Comparison of ENCODE assay signal across 12 cellular contexts in genomic region chr2:236776695-236777251, GRCh38.
DNase-seq lines count a peak whose midpoint lies in the region; ATAC-seq, FAIRE-seq and TF ChIP-seq lines count a peak whose summit lies in the region.
"Had no signal": no experiment of that assay in that cellular context is flagged by ENCODE, and none has a peak within 500 bp of the region (broad histone marks: within the 10 kb centered on the region; RNA-seq: fewer than 3 reads in every experiment).

No MANE protein-coding gene starts in this region.

- ATAC-seq in Right ventricle myocardium superior (ENCODE audit: poor library complexity): peak; percentile 29
- no peak for ATAC-seq in left ventricle myocardium superior
- no peak for ATAC-seq in HG02610 (IDR thresholded peaks at IDR 0.05; ENCODE audit: unreplicated experiment)
- ATAC-seq: natural killer cell had no signal

- H3K4me1 Mint-ChIP-seq in Calu3 (ENCODE audit: low read depth, unreplicated experiment): peaks cover 2% of the 10 kb centered on the region
- H3K4me1 Mint-ChIP-seq: activated naive CD8-positive, alpha-beta T cell treated with anti-CD3 and anti-CD28 coated beads for 36 hours; natural killer cell had no signal

- H3K36me3 Mint-ChIP-seq in Calu3 (ENCODE audit: insufficient read depth, unreplicated experiment): no peaks in the 10 kb centered on the region
- H3K36me3 Mint-ChIP-seq: activated naive CD8-positive, alpha-beta T cell treated with anti-CD3 and anti-CD28 coated beads for 36 hours; natural killer cell had no signal

- peak overlapping the region; percentile 74 for H3K27ac ChIP-seq in SJSA1

- no peak for FAIRE-seq in urothelium cell line (lab: Jason Lieb, UNC)

- H3K27me3 Mint-ChIP-seq in Calu3 (ENCODE audit: unreplicated experiment): peaks cover 16% of the 10 kb centered on the region

- CTCF ChIA-PET in Calu3 (lab: Charles Lee): interaction anchor here (0.7 kb wide), 1 partner anchor 210 kb away, joined by 3 read pairs; no protein-coding TSS in a partner anchor

- DNase-seq in Right ventricle myocardium superior: no peak
- DNase-seq in left ventricle myocardium superior: no peak
- peak; percentile 84 to 93 for DNase-seq in SJSA1 (ENCODE audit: low read depth in 1 of 2, low spot score in 2 of 2)
- DNase-seq in fibroblast of the aortic adventitia (ENCODE audit: low read depth): peak; percentile 96
- DNase-seq in urothelium cell line (ENCODE audit: low spot score): peak; percentile 76
- DNase-seq in Calu3: no peak
- DNase-seq in NCI-H2107 (lab: John Stamatoyannopoulos, UW): no peak
- DNase-seq: activated CD4-positive, alpha-beta T cell treated with anti-CD3 and anti-CD28 coated beads, Interleukin-2, amount 50 U/mL, for 4 hours; activated naive CD8-positive, alpha-beta T cell treated with anti-CD3 and anti-CD28 coated beads for 36 hours; natural killer cell; SHP77 had no signal

- H3K4me1 ChIP-seq in SJSA1 (replicated peaks): peaks cover 21% of the 10 kb centered on the region

- H3K9me3 Mint-ChIP-seq in Calu3 (ENCODE audit: low read depth, unreplicated experiment): no peaks in the 10 kb centered on the region
- H3K9me3 Mint-ChIP-seq: activated naive CD8-positive, alpha-beta T cell treated with anti-CD3 and anti-CD28 coated beads for 36 hours; natural killer cell had no signal

- no peaks in the 10 kb centered on the region for H3K36me3 ChIP-seq in SJSA1

- intact Hi-C loops in Right ventricle myocardium superior (cut with DNase I) (no loop called here), left ventricle myocardium superior (cut with micrococcal nuclease) (no loop called here), Calu3 (cut with micrococcal nuclease; ENCODE audit: unreplicated experiment) (no loop called here)

- TF ChIP-seq CTCF in fibroblast of the aortic adventitia (IDR thresholded peaks at IDR 0.05; ENCODE audit: insufficient read depth, low read length) (no peak), Calu3 (IDR thresholded peaks at IDR 0.05; ENCODE audit: unreplicated experiment) (no peak)

- H3K4me3 ChIP-seq in SJSA1 (no peak overlapping the region), fibroblast of the aortic adventitia (ENCODE audit: low read depth, low read length) (no peak overlapping the region)

- no TSS peak for BruUV-seq in Calu3 (replicated peaks; lab: Mats Ljungman, UMichigan)

- H3K27ac Mint-ChIP-seq in Calu3 (ENCODE audit: unreplicated experiment): no peak overlapping the region
- H3K27ac Mint-ChIP-seq: activated naive CD8-positive, alpha-beta T cell treated with anti-CD3 and anti-CD28 coated beads for 36 hours; natural killer cell had no signal

- H3K27me3 ChIP-seq in SJSA1 (replicated peaks): no peaks in the 10 kb centered on the region

- H3K4me3 Mint-ChIP-seq in Calu3 (ENCODE audit: low read depth, unreplicated experiment): no peak overlapping the region
- H3K4me3 Mint-ChIP-seq: activated naive CD8-positive, alpha-beta T cell treated with anti-CD3 and anti-CD28 coated beads for 36 hours; natural killer cell had no signal

- H3K9me3 ChIP-seq in SJSA1 (replicated peaks): no peaks in the 10 kb centered on the region

Comparison
In these comparisons a context has a peak if more than half of its experiments do, and no peak if none do; other contexts are left out.
1. DNase-seq: peak in SJSA1 (2 of 2), fibroblast of the aortic adventitia (single experiment) and urothelium cell line (single experiment); none in Right ventricle myocardium superior (single experiment), left ventricle myocardium superior (single experiment), Calu3 (single experiment) and NCI-H2107 (single experiment).